ENCODE assay signal across 17 cellular contexts in genomic region chr10:3911241-3911640, GRCh38.
"Had no signal": no experiment of that assay in that cellular context is flagged by ENCODE, and none has a peak within 500 bp of the region (broad histone marks: within the 10 kb centered on the region; RNA-seq: fewer than 3 reads in every experiment).

No MANE protein-coding gene starts in this region.

- H3K9me3 ChIP-seq: SJSA1, tibial artery had no signal

- DNase-seq: activated CD4-positive, alpha-beta memory T cell treated with anti-CD3 and anti-CD28 coated beads for 36 hours; activated naive CD4-positive, alpha-beta T cell; activated naive CD8-positive, alpha-beta T cell treated with anti-CD3 and anti-CD28 coated beads, Interleukin-2, amount 50 U/mL, for 24 hours; caudate nucleus; cortex of kidney; effector memory CD4-positive, alpha-beta T cell; erythroblast; head of caudate nucleus; midbrain; naive thymus-derived CD8-positive, alpha-beta T cell; stimulated activated CD4-positive, alpha-beta T cell treated with anti-CD3 and anti-CD28 coated beads, Interleukin-4, amount 100 ng/mL, for 24 hours; stimulated activated naive CD8-positive, alpha-beta T cell treated with anti-CD3 and anti-CD28 coated beads, Interleukin-15, amount 100 ng/mL, for 72 hours; T1000; tibial artery had no signal

- ATAC-seq: activated naive CD8-positive, alpha-beta T cell treated with anti-CD3 and anti-CD28 coated beads, Interleukin-2, amount 50 U/mL, for 24 hours; naive thymus-derived CD8-positive, alpha-beta T cell; stimulated activated naive CD8-positive, alpha-beta T cell treated with anti-CD3 and anti-CD28 coated beads, Interleukin-15, amount 100 ng/mL, for 72 hours had no signal

- H3K27me3 Mint-ChIP-seq: activated CD4-positive, alpha-beta memory T cell treated with anti-CD3 and anti-CD28 coated beads for 36 hours; activated naive CD8-positive, alpha-beta T cell treated with anti-CD3 and anti-CD28 coated beads, Interleukin-2, amount 50 U/mL, for 24 hours; naive thymus-derived CD8-positive, alpha-beta T cell; stimulated activated naive CD8-positive, alpha-beta T cell treated with anti-CD3 and anti-CD28 coated beads, Interleukin-15, amount 100 ng/mL, for 72 hours had no signal

- H3K4me3 ChIP-seq: SJSA1, tibial artery had no signal

- H3K4me3 Mint-ChIP-seq: activated CD4-positive, alpha-beta memory T cell treated with anti-CD3 and anti-CD28 coated beads for 36 hours; activated naive CD8-positive, alpha-beta T cell treated with anti-CD3 and anti-CD28 coated beads, Interleukin-2, amount 50 U/mL, for 24 hours; naive thymus-derived CD8-positive, alpha-beta T cell; stimulated activated naive CD8-positive, alpha-beta T cell treated with anti-CD3 and anti-CD28 coated beads, Interleukin-15, amount 100 ng/mL, for 72 hours had no signal

- H3K27ac Mint-ChIP-seq: activated CD4-positive, alpha-beta memory T cell treated with anti-CD3 and anti-CD28 coated beads for 36 hours; activated naive CD8-positive, alpha-beta T cell treated with anti-CD3 and anti-CD28 coated beads, Interleukin-2, amount 50 U/mL, for 24 hours; progenitor cell of endocrine pancreas; stimulated activated naive CD8-positive, alpha-beta T cell treated with anti-CD3 and anti-CD28 coated beads, Interleukin-15, amount 100 ng/mL, for 72 hours had no signal

- H3K27me3 ChIP-seq: SJSA1, tibial artery had no signal

- H3K4me1 Mint-ChIP-seq: activated naive CD8-positive, alpha-beta T cell treated with anti-CD3 and anti-CD28 coated beads, Interleukin-2, amount 50 U/mL, for 24 hours; naive thymus-derived CD8-positive, alpha-beta T cell; stimulated activated naive CD8-positive, alpha-beta T cell treated with anti-CD3 and anti-CD28 coated beads, Interleukin-15, amount 100 ng/mL, for 72 hours had no signal

- H3K9me3 Mint-ChIP-seq: activated CD4-positive, alpha-beta memory T cell treated with anti-CD3 and anti-CD28 coated beads for 36 hours; activated naive CD8-positive, alpha-beta T cell treated with anti-CD3 and anti-CD28 coated beads, Interleukin-2, amount 50 U/mL, for 24 hours; naive thymus-derived CD8-positive, alpha-beta T cell; stimulated activated naive CD8-positive, alpha-beta T cell treated with anti-CD3 and anti-CD28 coated beads, Interleukin-15, amount 100 ng/mL, for 72 hours had no signal

- H3K27ac ChIP-seq: SJSA1, VCaP had no signal

- H3K36me3 ChIP-seq: SJSA1, tibial artery had no signal

- H3K36me3 Mint-ChIP-seq: activated CD4-positive, alpha-beta memory T cell treated with anti-CD3 and anti-CD28 coated beads for 36 hours; naive thymus-derived CD8-positive, alpha-beta T cell had no signal
